ENCODE assay signal across 8 cellular contexts in genomic region chr9:76394896-76395244, GRCh38. TPM values are rescaled to one million over a fixed set of nuclear protein-coding genes. Genes with fewer than 3 reads are reported as not detected.
A peak's percentile ranks its signal among the peaks of the same experiment; 100 is the strongest.
DNase-seq lines count a peak whose midpoint lies in the region; ATAC-seq and TF ChIP-seq lines count a peak whose summit lies in the region.

No MANE protein-coding gene starts in this region.

- CTCF ChIA-PET in A673 (lab: Charles Lee) = interaction anchor here (0.7 to 1.5 kb wide), 2 partner anchors 11 to 25 kb away, joined by 3 read pairs; no protein-coding TSS in a partner anchor

- POLR2A ChIA-PET in A673 (lab: Charles Lee; ENCODE audit: low non-redundant PET) = interaction anchor here (0.6 kb wide), 1 partner anchor 118 kb away, joined by 8 read pairs; no protein-coding TSS in a partner anchor

- H3K4me3 ChIP-seq in A673 (ENCODE audit: low read depth, low read length, poor library complexity, severe bottlenecking) (peak overlapping the region; percentile 88), endocrine pancreas (ENCODE audit: control insufficient read depth, insufficient read depth, low read length) (peak overlapping the region; percentile 75), mucosa of descending colon (peak overlapping the region; percentile 83), stomach smooth muscle (ENCODE audit: low read length in 2 of 2) (peak overlapping the region; percentile 85 to 93)

- intact Hi-C loops in A673 (cut with micrococcal nuclease; ENCODE audit: unreplicated experiment) (no loop called here), mucosa of descending colon (cut with DNase I, micrococcal nuclease) (no loop called here)

- DNase-seq in A673 (ENCODE audit: low spot score) (peak; percentile 63), NCI-H2196 (lab: John Stamatoyannopoulos, UW; ENCODE audit: unreplicated experiment) (peak; percentile 54), mucosa of descending colon (peak in 2 of 3 donors; percentile 65 to 73)
- peak; percentile 22 to 23 for DNase-seq in activated CD4-positive, alpha-beta T cell treated with anti-CD3 and anti-CD28 coated beads for 24 hours (ENCODE audit: low read depth in 2 of 2)

- no peak for TF ChIP-seq CTCF in A673 (conservative IDR thresholded peaks at IDR 0.05; ENCODE audit: low read depth, low read length)
- TF ChIP-seq CTCF in mucosa of descending colon (IDR thresholded peaks at IDR 0.05) = no peak

- H3K27ac ChIP-seq in A673 (ENCODE audit: low read depth, low read length, poor library complexity, severe bottlenecking) (peak overlapping the region; percentile 86), stomach smooth muscle (ENCODE audit: low read length) (peak overlapping the region; percentile 97)

- peak; percentile 58 for ATAC-seq in GM18517 (IDR thresholded peaks at IDR 0.05; ENCODE audit: unreplicated experiment)
- peak; percentile 60 for ATAC-seq in HG03039 (IDR thresholded peaks at IDR 0.05; ENCODE audit: unreplicated experiment)
- ATAC-seq in mucosa of descending colon = peak; percentile 55

- BruUV-seq in A673 (replicated peaks; lab: Mats Ljungman, UMichigan) = TSS peak; percentile 96

- H3K4me1 ChIP-seq in A673 (ENCODE audit: insufficient read depth, low read length, poor library complexity, severe bottlenecking) (no peaks in the 10 kb centered on the region), endocrine pancreas (ENCODE audit: control insufficient read depth, insufficient read depth, low read length) (peaks cover 6% of the 10 kb centered on the region), mucosa of descending colon (ENCODE audit: low read depth) (peaks cover 10% of the 10 kb centered on the region), stomach smooth muscle (ENCODE audit: control insufficient read depth, insufficient read depth, low read length) (peaks cover 7% of the 10 kb centered on the region)

- H3K9ac ChIP-seq in endocrine pancreas (ENCODE audit: control insufficient read depth, insufficient read depth, low read length) (peak overlapping the region; percentile 58), stomach smooth muscle (ENCODE audit: low read length in 2 of 2) (peak overlapping the region; percentile 88 to 97)

- H3K9me3 ChIP-seq in A673 (ENCODE audit: low read depth, low read length, poor library complexity, severe bottlenecking) (peaks cover 7% of the 10 kb centered on the region), endocrine pancreas (ENCODE audit: control insufficient read depth, low read length) (no peaks in the 10 kb centered on the region), mucosa of descending colon (no peaks in the 10 kb centered on the region), stomach smooth muscle (ENCODE audit: control insufficient read depth in 2 of 2, low read length in 2 of 2) (peaks cover 0 to 3% of the 10 kb centered on the region in 2 donors)

- H3K36me3 ChIP-seq in A673 (ENCODE audit: insufficient read depth, low read length, poor library complexity, severe bottlenecking) (peaks cover 10% of the 10 kb centered on the region), endocrine pancreas (ENCODE audit: control insufficient read depth, insufficient read depth, low read length) (no peaks in the 10 kb centered on the region), mucosa of descending colon (ENCODE audit: low read depth) (no peaks in the 10 kb centered on the region), stomach smooth muscle (ENCODE audit: control insufficient read depth in 2 of 2, insufficient read depth in 2 of 2, low read length in 2 of 2) (peaks cover 2 to 5% of the 10 kb centered on the region in 2 donors)

- H3K27me3 ChIP-seq in A673 (replicated peaks; ENCODE audit: insufficient read depth, low read depth, low read length, poor library complexity) (no peaks in the 10 kb centered on the region), endocrine pancreas (ENCODE audit: control insufficient read depth, insufficient read depth, low read length) (no peaks in the 10 kb centered on the region), stomach smooth muscle (ENCODE audit: control insufficient read depth in 1 of 2, insufficient read depth in 2 of 2, low read length in 2 of 2) (no peaks in the 10 kb centered on the region)

RNA-seq across cellular contexts. Expression of gene RFK, which starts 0.6 kb away (rescaled TPM):
- 19.8 and 22.1 TPM in 2 replicates for total RNA-seq in A673 (2021)
- 10 to 100 TPM; 55.6 to 86.2 (median 80.8) TPM for total RNA-seq in mucosa of descending colon

Comparison
In these comparisons a context has a peak if more than half of its experiments do, and no peak if none do; other contexts are left out.
1. Peak in every context shown above with its lines: DNase-seq, ATAC-seq, H3K4me3 ChIP-seq and H3K27ac ChIP-seq.